Comparison of ENCODE assay signal across 10 cellular contexts in the genomic region with DNA sequence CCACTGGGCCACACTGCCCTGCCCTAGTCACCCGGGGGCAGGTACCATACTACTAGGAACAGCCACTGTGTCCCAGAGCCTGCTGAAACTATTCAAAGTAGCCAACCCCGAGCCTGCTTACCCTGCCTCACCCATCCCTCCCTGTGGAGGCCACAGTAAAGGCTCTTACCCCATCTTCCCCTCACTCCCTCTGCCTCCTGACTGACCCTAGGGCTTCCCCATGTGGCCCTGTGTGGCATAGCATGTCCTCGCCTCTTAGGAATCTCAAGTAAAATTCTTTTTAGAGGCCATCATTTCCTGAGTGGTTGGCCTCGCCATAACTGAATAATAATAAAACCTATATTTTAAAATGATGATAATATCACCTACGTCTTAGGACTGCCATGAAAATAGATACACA.
A peak's percentile ranks its signal among the peaks of the same experiment; 100 is the strongest.
DNase-seq lines count a peak whose midpoint lies in the region; ATAC-seq and TF ChIP-seq lines count a peak whose summit lies in the region.
"Had no signal": no experiment of that assay in that cellular context is flagged by ENCODE, and none has a peak within 500 bp of the region (broad histone marks: within the 10 kb centered on the region; RNA-seq: fewer than 3 reads in every experiment).

No MANE protein-coding gene starts in this region.

- CTCF ChIA-PET in mammary epithelial cell (lab: Charles Lee; ENCODE audit: low non-redundant PET): interaction anchor here (0.7 kb wide), 1 partner anchor 850 kb away, joined by 3 read pairs; no protein-coding TSS in a partner anchor

- H3K27ac ChIP-seq in mammary epithelial cell (ENCODE audit: insufficient read depth, low read depth, low read length) (no peak overlapping the region), osteoblast (ENCODE audit: low read depth, low read length) (no peak overlapping the region), heart left ventricle (no peak overlapping the region)

- WGBS in mammary epithelial cell (ENCODE audit: low coverage, missing lambda C conversion rate): 75% methylated on average over 5 of the region's 5 CpGs
- WGBS in heart left ventricle, 4 donors: 41 to 57% (median 49%) methylated on average over 5 of the region's 5 CpGs

- in situ Hi-C loops in mammary epithelial cell (cut with MboI; ENCODE audit: low sequenced_read_pairs in 2 of 2): no loop called here

- dilution Hi-C loops in mammary epithelial cell (cut with HindIII; ENCODE audit: low sequenced_read_pairs): loop anchor here (5.0 kb wide), 1 partner anchor 48 kb away; no protein-coding TSS in a partner anchor

- TF ChIP-seq POLR2A in heart left ventricle (IDR thresholded peaks at IDR 0.05): no peak

- no peak overlapping the region for H3K9ac ChIP-seq in mammary epithelial cell (ENCODE audit: insufficient read depth, low read length)

- intact Hi-C loops in mammary epithelial cell (cut with micrococcal nuclease): loop anchor here (1.0 to 5.0 kb wide), 2 partner anchors 287 to 360 kb away; no protein-coding TSS in a partner anchor
- intact Hi-C loops in heart left ventricle (cut with DNase I): no loop called here

- H3K36me3 ChIP-seq in mammary epithelial cell (ENCODE audit: insufficient read depth, low read length) (no peaks in the 10 kb centered on the region), osteoblast (ENCODE audit: insufficient read depth, low read length) (no peaks in the 10 kb centered on the region), heart left ventricle (no peaks in the 10 kb centered on the region)

- TF ChIP-seq CTCF in LNCAP (IDR thresholded peaks at IDR 0.05) (peak; percentile 43; the same call in 1 of the 2 replicates), mammary epithelial cell (conservative IDR thresholded peaks at IDR 0.05 in 1 of 2, IDR thresholded peaks at IDR 0.05 in 1 of 2; ENCODE audit: extremely low read depth in 1 of 2, insufficient read depth in 1 of 2, low read depth in 1 of 2, low read length in 2 of 2) (peak; percentile 63 to 69), osteoblast (IDR thresholded peaks at IDR 0.05; ENCODE audit: extremely low read depth, low read depth, low read length) (peak; percentile 67), heart left ventricle (IDR thresholded peaks at IDR 0.05) (peak in 1 of 12 donors; percentile 9)

- peaks cover 20% of the 10 kb centered on the region for H3K27me3 ChIP-seq in mammary epithelial cell (ENCODE audit: insufficient read depth, low read length)
- H3K27me3 ChIP-seq in osteoblast (ENCODE audit: insufficient read depth, low read length): peaks cover 41% of the 10 kb centered on the region
- H3K27me3 ChIP-seq in heart left ventricle: peaks cover 16 to 81% (median 42%) of the 10 kb centered on the region in 9 donors

- H3K4me3 ChIP-seq in mammary epithelial cell (replicated peaks in 1 of 3; ENCODE audit: insufficient read depth in 1 of 3, low read depth in 2 of 3, low read length in 3 of 3) (no peak overlapping the region), osteoblast (ENCODE audit: insufficient read depth, low read length) (no peak overlapping the region), heart left ventricle (no peak overlapping the region)

- ATAC-seq in heart left ventricle: no peak
- ATAC-seq: left ventricle myocardium superior had no signal

- H3K79me2 ChIP-seq in mammary epithelial cell (ENCODE audit: insufficient read depth, low read length): no peaks in the 10 kb centered on the region
- H3K79me2 ChIP-seq in osteoblast (ENCODE audit: insufficient read depth, low read length): no peaks in the 10 kb centered on the region

- no TSS peak for BruUV-seq in mammary epithelial cell (replicated peaks; lab: Mats Ljungman, UMichigan)

- no peaks in the 10 kb centered on the region for H3K4me1 ChIP-seq in mammary epithelial cell (ENCODE audit: insufficient read depth, low read length)
- no peaks in the 10 kb centered on the region for H3K4me1 ChIP-seq in osteoblast (ENCODE audit: insufficient read depth, low read length)
- H3K4me1 ChIP-seq in heart left ventricle: peaks cover 0 to 7% (median 0%) of the 10 kb centered on the region in 12 donors

- H2AFZ ChIP-seq in mammary epithelial cell (ENCODE audit: low read depth, low read length) (no peak overlapping the region), osteoblast (ENCODE audit: low read length) (no peak overlapping the region)

- DNase-seq in NCI-H2107 (lab: John Stamatoyannopoulos, UW) (peak; percentile 1), NCI-H2107 treated with DMSO at 0.1 percent for 48 hours (lab: John Stamatoyannopoulos, UW; ENCODE audit: unreplicated experiment) (no peak), mammary epithelial cell (peak; percentile 33), osteoblast (ENCODE audit: insufficient read length, low spot score, missing footprints) (peak; percentile 89), NCI-H1417 treated with DMSO at 0.1 percent for 48 hours (lab: John Stamatoyannopoulos, UW) (no peak), heart left ventricle (no peak)
- DNase-seq in activated CD8-positive, alpha-beta memory T cell treated with anti-CD3 and anti-CD28 coated beads for 24 hours: no peak
- DNase-seq: left ventricle myocardium superior; stimulated activated CD4-positive, alpha-beta T cell treated with anti-CD3 and anti-CD28 coated beads, Interleukin-4, amount 100 ng/mL, for 24 hours had no signal

- H3K9me3 ChIP-seq in mammary epithelial cell (replicated peaks; ENCODE audit: insufficient read depth, low read length): no peaks in the 10 kb centered on the region
- no peaks in the 10 kb centered on the region for H3K9me3 ChIP-seq in osteoblast (ENCODE audit: low read depth, low read length)
- no peaks in the 10 kb centered on the region for H3K9me3 ChIP-seq in heart left ventricle

- no peak overlapping the region for H3K4me2 ChIP-seq in mammary epithelial cell (ENCODE audit: insufficient read depth, low read depth, low read length)
- H3K4me2 ChIP-seq in osteoblast (ENCODE audit: insufficient read depth, low read length): no peak overlapping the region

- H4K20me1 ChIP-seq in mammary epithelial cell (ENCODE audit: insufficient read depth, low read length) (no peaks in the 10 kb centered on the region), osteoblast (ENCODE audit: insufficient read depth, low read length) (no peaks in the 10 kb centered on the region)

Comparison
In these comparisons a context has a peak if more than half of its experiments do, and no peak if none do; other contexts are left out.
1. DNase-seq: peak in NCI-H2107 (single experiment), mammary epithelial cell (single experiment) and osteoblast (single experiment); none in NCI-H2107 treated with DMSO at 0.1 percent for 48 hours (single experiment), activated CD8-positive, alpha-beta memory T cell treated with anti-CD3 and anti-CD28 coated beads for 24 hours (single experiment), NCI-H1417 treated with DMSO at 0.1 percent for 48 hours (single experiment) and heart left ventricle (0 of 5).